ENCODE assay signal across 1 cellular context in genomic region chr4:183261953-183262775, GRCh38.
TF ChIP-seq lines count a peak whose summit lies in the region.

No MANE protein-coding gene starts in this region.

TF ChIP-seq in HepG2, 621 proteins besides CTCF, POLR2A, EP300 and RAD21 (continued from another document and continues in another):
- TF ChIP-seq ZNF556 (CRISPR knock-in tag; IDR thresholded peaks at IDR 0.05; ENCODE audit: borderline replicate concordance) (no peak), ZNF446 (CRISPR knock-in tag; IDR thresholded peaks at IDR 0.05) (0 out of 2 replicates have a peak, but pooled peaks have one; percentile 30), ZGPAT (CRISPR knock-in tag; IDR thresholded peaks at IDR 0.05) (no peak), ZEB1 (IDR thresholded peaks at IDR 0.05; ENCODE audit: insufficient replicate concordance, low read depth) (no peak), TRIM24 (CRISPR knock-in tag; IDR thresholded peaks at IDR 0.05) (no peak), HMG20A (CRISPR knock-in tag; IDR thresholded peaks at IDR 0.05; ENCODE audit: borderline replicate concordance) (no peak), BORCS8-MEF2B (CRISPR knock-in tag; IDR thresholded peaks at IDR 0.05) (no peak), NR2F2 (IDR thresholded peaks at IDR 0.05; ENCODE audit: borderline replicate concordance, low read depth) (no peak), PHF21A (CRISPR knock-in tag; IDR thresholded peaks at IDR 0.05) (peak; percentile 53; the same call in 1 of the 2 replicates), MTA3 (CRISPR knock-in tag; IDR thresholded peaks at IDR 0.05) (no peak), CBX5 (CRISPR knock-in tag; IDR thresholded peaks at IDR 0.05; ENCODE audit: borderline replicate concordance) (no peak), NR1H2 (CRISPR knock-in tag; IDR thresholded peaks at IDR 0.05; ENCODE audit: borderline replicate concordance, low read depth) (no peak), SMARCE1 (IDR thresholded peaks at IDR 0.05; ENCODE audit: borderline replicate concordance) (no peak), SRSF9 (IDR thresholded peaks at IDR 0.05; ENCODE audit: borderline replicate concordance, insufficient read depth, low read depth, low read length, poor library complexity, severe bottlenecking) (no peak), PHF20 (CRISPR knock-in tag; IDR thresholded peaks at IDR 0.05) (no peak), MED1 (CRISPR knock-in tag; IDR thresholded peaks at IDR 0.05) (no peak), ZNF24 (IDR thresholded peaks at IDR 0.05) (no peak), PAF1 (CRISPR knock-in tag; IDR thresholded peaks at IDR 0.05) (no peak), PRMT3 (CRISPR knock-in tag; IDR thresholded peaks at IDR 0.05; ENCODE audit: borderline replicate concordance, low read depth) (no peak), ZNF891 (CRISPR knock-in tag; IDR thresholded peaks at IDR 0.05) (no peak), ZNF280D (CRISPR knock-in tag; IDR thresholded peaks at IDR 0.05) (no peak), ZNF597 (CRISPR knock-in tag; IDR thresholded peaks at IDR 0.05) (no peak), ARID5B (CRISPR knock-in tag; IDR thresholded peaks at IDR 0.05) (no peak), NFKB2 (CRISPR knock-in tag; IDR thresholded peaks at IDR 0.05; ENCODE audit: borderline replicate concordance) (no peak), ZNF850 (CRISPR knock-in tag; conservative IDR thresholded peaks at IDR 0.05) (no peak), ZNF704 (CRISPR knock-in tag; IDR thresholded peaks at IDR 0.05; ENCODE audit: borderline replicate concordance) (no peak), ATF1 (CRISPR knock-in tag; IDR thresholded peaks at IDR 0.05) (no peak), CEBPZ (IDR thresholded peaks at IDR 0.05; ENCODE audit: low read length) (no peak), ZFAT (CRISPR knock-in tag; conservative IDR thresholded peaks at IDR 0.05) (no peak), ZNF709 (CRISPR knock-in tag; IDR thresholded peaks at IDR 0.05) (no peak), NFE2L1 (CRISPR knock-in tag; IDR thresholded peaks at IDR 0.05; ENCODE audit: borderline replicate concordance) (no peak), KIAA2018 (CRISPR knock-in tag; IDR thresholded peaks at IDR 0.05; ENCODE audit: borderline replicate concordance) (no peak), ZNF670 (CRISPR knock-in tag; IDR thresholded peaks at IDR 0.05; ENCODE audit: borderline replicate concordance) (0 out of 2 replicates have a peak, but pooled peaks have one; percentile 24)
